Comparison of ENCODE assay signal across 8 cellular contexts in the genomic region with DNA sequence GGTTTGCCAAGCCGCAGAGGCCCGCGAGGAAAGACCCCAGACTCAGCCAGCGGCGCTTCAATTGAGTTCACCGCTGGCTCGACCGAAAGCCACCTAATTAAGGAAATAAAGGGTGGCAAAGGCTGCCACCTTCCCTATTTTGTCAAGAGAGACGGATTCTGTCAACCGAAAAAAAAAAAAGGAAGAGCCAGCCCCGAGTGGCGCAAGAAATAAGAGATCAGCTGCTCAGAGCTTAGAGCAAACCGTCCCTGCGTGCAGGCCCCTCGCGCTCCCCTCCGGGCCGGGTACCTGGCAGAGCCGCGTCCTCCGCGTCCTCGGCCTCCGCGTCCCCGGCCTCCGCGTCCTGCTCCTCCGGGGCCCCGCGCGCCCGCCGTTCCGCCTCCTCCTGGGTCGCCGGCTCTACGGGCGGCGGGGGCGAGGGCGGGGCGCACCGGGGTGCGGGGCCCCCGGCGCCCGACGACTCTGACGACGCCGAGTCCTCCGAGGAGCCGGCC. TPM values are rescaled to one million over a fixed set of nuclear protein-coding genes. Genes with fewer than 3 reads are reported as not detected.
DNase-seq lines count a peak whose midpoint lies in the region; ATAC-seq and TF ChIP-seq lines count a peak whose summit lies in the region.

No MANE protein-coding gene starts in this region.

- POLR2A ChIA-PET in OCI-LY7 (lab: Charles Lee): interaction anchor here (0.6 to 2.3 kb wide), 5 partner anchors 13 to 138 kb away, joined by 3 to 6 read pairs (median 3); no protein-coding TSS in a partner anchor

- H3K27ac ChIP-seq in C4-2B (peak overlapping the region; percentile 90), OCI-LY7 (ENCODE audit: low read depth, low read length, poor library complexity, severe bottlenecking) (peak overlapping the region; percentile 70), lung (ENCODE audit: low read depth in 1 of 2, low read length in 1 of 2) (peak overlapping the region; percentile 36 to 90)

- intact Hi-C loops in OCI-LY7 (cut with micrococcal nuclease; ENCODE audit: unreplicated experiment): loop anchor here (1.0 to 5.0 kb wide), 6 partner anchors 71 to 855 kb away; a partner anchor contains a TSS

- peak overlapping the region; percentile 91 for H3K27ac Mint-ChIP-seq in type B pancreatic cell

- H2AFZ ChIP-seq in OCI-LY7 (ENCODE audit: low read length): peak overlapping the region; percentile 26; the same call in 1 of the 2 replicates

- CTCF ChIA-PET in OCI-LY7 (lab: Charles Lee; ENCODE audit: unreplicated experiment): no interaction called here

- 0 out of 2 replicates have a peak, but pooled peaks cover 6% of the 10 kb centered on the region for H4K20me1 ChIP-seq in OCI-LY7 (ENCODE audit: insufficient read depth, low read length)

- H3K9me3 ChIP-seq in OCI-LY7 (ENCODE audit: low read length) (no peaks in the 10 kb centered on the region), lung (ENCODE audit: control insufficient read depth in 2 of 2, insufficient read depth in 1 of 2, low read length in 1 of 2) (no peaks in the 10 kb centered on the region)

- H3K9me3 Mint-ChIP-seq in type B pancreatic cell: no peaks in the 10 kb centered on the region

- no peaks in the 10 kb centered on the region for H3K27me3 ChIP-seq in lung (ENCODE audit: control insufficient read depth, insufficient read depth)

- H3K36me3 Mint-ChIP-seq in type B pancreatic cell: peaks cover 13% of the 10 kb centered on the region

- ATAC-seq in GM19043 (IDR thresholded peaks at IDR 0.05; ENCODE audit: low read depth, unreplicated experiment): peak; percentile 5
- ATAC-seq in HG03196 (IDR thresholded peaks at IDR 0.05; ENCODE audit: unreplicated experiment): peak; percentile 20
- peak; percentile 6 for ATAC-seq in lung (ENCODE audit: insufficient read depth, low FRiP score)

- DNase-seq in OCI-LY7 (ENCODE audit: low spot score): peak; percentile 70
- DNase-seq in choroid plexus epithelial cell (ENCODE audit: low read depth): peak; percentile 28
- no peak for DNase-seq in lung (ENCODE audit: low spot score)
- no peak for DNase-seq in type B pancreatic cell (ENCODE audit: extremely low spot score, unreplicated experiment)
- DNase-seq in ecto neural progenitor cell (ENCODE audit: low spot score): no peak

- peaks cover 50% of the 10 kb centered on the region for H3K79me2 ChIP-seq in OCI-LY7 (ENCODE audit: insufficient read depth, low read depth, low read length)

- peaks cover 33% of the 10 kb centered on the region for H3K4me1 Mint-ChIP-seq in type B pancreatic cell (ENCODE audit: unreplicated experiment)

- peak overlapping the region; percentile 90 for H3K4me3 Mint-ChIP-seq in type B pancreatic cell

- H3K4me3 ChIP-seq in OCI-LY7 (ENCODE audit: low read depth, low read length, poor library complexity, severe bottlenecking) (peak overlapping the region; percentile 79), choroid plexus epithelial cell (ENCODE audit: low read depth, low read length) (peak overlapping the region; percentile 81), lung (peak overlapping the region; percentile 87)

- no peaks in the 10 kb centered on the region for H3K36me3 ChIP-seq in OCI-LY7 (ENCODE audit: insufficient read depth, low read length)
- H3K36me3 ChIP-seq in lung (ENCODE audit: control insufficient read depth in 2 of 2, insufficient read depth in 2 of 2, low read length in 2 of 2): no peaks in the 10 kb centered on the region

- 0 to 1% methylated on average over 39 to 54 of the region's 54 CpGs for WGBS in lung, 2 donors

- no peaks in the 10 kb centered on the region for H3K9me2 ChIP-seq in OCI-LY7 (ENCODE audit: insufficient read depth, low read length)

- TF ChIP-seq CTCF in C4-2B (conservative IDR thresholded peaks at IDR 0.05): no peak
- no peak for TF ChIP-seq CTCF in OCI-LY7 (conservative IDR thresholded peaks at IDR 0.05; ENCODE audit: low read length)
- TF ChIP-seq CTCF in choroid plexus epithelial cell (conservative IDR thresholded peaks at IDR 0.05; ENCODE audit: low read depth, low read length): no peak
- TF ChIP-seq CTCF in lung (IDR thresholded peaks at IDR 0.05; ENCODE audit: control extremely low read depth, extremely low read depth): no peak
- no peak for TF ChIP-seq CTCF in type B pancreatic cell (conservative IDR thresholded peaks at IDR 0.05)

- peak overlapping the region; percentile 100 for H3K4me2 ChIP-seq in OCI-LY7 (ENCODE audit: low read length)

- peaks cover 40% of the 10 kb centered on the region for H3K4me1 ChIP-seq in OCI-LY7 (ENCODE audit: insufficient read depth, low read length, poor library complexity, severe bottlenecking)
- peaks cover 0 to 4% of the 10 kb centered on the region in 2 donors for H3K4me1 ChIP-seq in lung (ENCODE audit: control insufficient read depth in 2 of 2, insufficient read depth in 2 of 2, low read length in 2 of 2)

- H3K27me3 Mint-ChIP-seq in type B pancreatic cell: peaks cover 13% of the 10 kb centered on the region

- BruUV-seq in OCI-LY7 (replicated peaks; lab: Mats Ljungman, UMichigan): no TSS peak

RNA-seq across cellular contexts. Expression of a gene that starts 1.0 kb away (rescaled TPM):
- total RNA-seq in OCI-LY7 (2014; rRNA removed; shearing (Covaris generic)): 9.3 and 10.5 TPM in 2 replicates
- total RNA-seq in OCI-LY7 (2022) (15.7 and 16.9 TPM in 2 replicates), lung (10 to 100 TPM in 1 of 2 donors, 1 to 10 TPM in 1; 5.3 to 11.1 TPM), type B pancreatic cell (ENCODE audit: low replicate concordance) (9.6 and 10.0 TPM in 2 replicates)
- 1 to 10 TPM; 1.6 to 3.8 TPM for polyA plus RNA-seq in lung

Comparison
In these comparisons a context has a peak if more than half of its experiments do, and no peak if none do; other contexts are left out.
1. DNase-seq: peak in OCI-LY7 (single experiment) and choroid plexus epithelial cell (single experiment); none in lung (single experiment), type B pancreatic cell (single experiment) and ecto neural progenitor cell (single experiment).
2. Peak in every context shown above with its lines, with median percentiles within 50 percentile points of each other: H3K27ac ChIP-seq, ATAC-seq and H3K4me3 ChIP-seq.